22 cellular contexts compared by ENCODE assay signal in the genomic region with DNA sequence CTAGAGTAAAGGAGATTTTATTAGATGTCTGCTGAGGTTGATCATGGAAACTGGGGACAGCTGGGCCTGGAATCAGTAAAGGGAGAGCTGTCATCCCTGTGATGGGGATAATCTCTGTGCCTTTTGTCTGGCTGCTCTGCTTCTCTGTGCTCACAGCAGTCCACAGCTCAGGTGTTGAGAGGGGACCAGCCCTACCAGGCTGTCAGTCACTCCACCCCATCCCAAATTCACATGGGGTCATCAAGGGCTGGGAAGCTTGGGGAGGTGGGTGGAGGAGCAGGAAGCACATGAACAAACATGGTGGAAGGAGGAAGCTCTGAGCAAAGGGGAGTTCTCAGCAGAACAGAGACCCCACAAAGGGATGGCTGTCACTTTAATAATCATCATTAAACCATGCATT. TPM values are rescaled to one million over a fixed set of nuclear protein-coding genes. Genes with fewer than 3 reads are reported as not detected.
DNase-seq lines count a peak whose midpoint lies in the region; ATAC-seq and TF ChIP-seq lines count a peak whose summit lies in the region.
"Had no signal": no experiment of that assay in that cellular context is flagged by ENCODE, and none has a peak within 500 bp of the region (broad histone marks: within the 10 kb centered on the region; RNA-seq: fewer than 3 reads in every experiment).

No MANE protein-coding gene starts in this region.

- DNase-seq in cardiac muscle cell (ENCODE audit: low read depth in 1 of 2, low spot score in 1 of 2) (no peak), heart left ventricle (no peak), upper lobe of left lung (no peak), NCI-H146 treated with DMSO at 0.1 percent for 48 hours (lab: John Stamatoyannopoulos, UW; ENCODE audit: unreplicated experiment) (no peak), amniotic stem cell (lab: John Stamatoyannopoulos, UW) (no peak)
- DNase-seq: activated CD4-positive, alpha-beta T cell treated with anti-CD3 and anti-CD28 coated beads, Interleukin-2, amount 10 ng/mL, durations not matched to agents 7 days and 5 days; activated naive CD4-positive, alpha-beta T cell; activated T-cell treated with anti-CD3 and anti-CD28 coated beads for 4 hours; aorta; hippocampal formation; Karpas-422; NCI-H1092; NCI-H510A; nephron progenitor cell; psoas muscle; small intestine; stimulated activated CD8-positive, alpha-beta memory T cell treated with anti-CD3 and anti-CD28 coated beads, Interleukin-4, amount 100 ng/mL, for 48 hours had no signal

- intact Hi-C loops in heart left ventricle (cut with DNase I): no loop called here

- H3K27me3 ChIP-seq in cardiac muscle cell: no peaks in the 10 kb centered on the region
- no peaks in the 10 kb centered on the region for H3K27me3 ChIP-seq in heart left ventricle
- H3K27me3 ChIP-seq in iPS-20b (ENCODE audit: insufficient read depth, low read length): no peaks in the 10 kb centered on the region
- H3K27me3 ChIP-seq in upper lobe of left lung: no peaks in the 10 kb centered on the region

- no peak for TF ChIP-seq POLR2A in heart left ventricle (IDR thresholded peaks at IDR 0.05)
- TF ChIP-seq POLR2A in upper lobe of left lung (IDR thresholded peaks at IDR 0.05): no peak

- ATAC-seq in heart left ventricle (no peak), upper lobe of left lung (ENCODE audit: low FRiP score in 2 of 2) (peak in 1 of 2 donors; percentile 34)
- ATAC-seq: psoas muscle had no signal

- no peak overlapping the region; the same call in 1 of the 2 replicates for H3K9ac ChIP-seq in iPS-20b (ENCODE audit: low read depth, low read length)

- H3K9me3 ChIP-seq in cardiac muscle cell (ENCODE audit: low read depth) (no peaks in the 10 kb centered on the region), heart left ventricle (no peaks in the 10 kb centered on the region), iPS-20b (ENCODE audit: insufficient read depth, low read depth, low read length) (no peaks in the 10 kb centered on the region), upper lobe of left lung (no peaks in the 10 kb centered on the region)
- H3K9me3 ChIP-seq: psoas muscle had no signal

- no peak for TF ChIP-seq EP300 in upper lobe of left lung (IDR thresholded peaks at IDR 0.05)

- no peak for TF ChIP-seq CTCF in cardiac muscle cell (IDR thresholded peaks at IDR 0.05; ENCODE audit: low read depth, low read length)
- TF ChIP-seq CTCF in heart left ventricle (IDR thresholded peaks at IDR 0.05): no peak
- TF ChIP-seq CTCF in upper lobe of left lung (IDR thresholded peaks at IDR 0.05): no peak

- H3K27ac ChIP-seq in cardiac muscle cell (peak overlapping the region; percentile 96), heart left ventricle (peak overlapping the region in 1 of 12 donors; percentile 18), iPS-20b (ENCODE audit: low read length) (peak overlapping the region; percentile 16), upper lobe of left lung (peak overlapping the region; percentile 24 to 87 (median 26))
- H3K27ac ChIP-seq: C4-2B, psoas muscle had no signal

- H3K4me1 ChIP-seq in cardiac muscle cell (ENCODE audit: low read depth) (peaks cover 39% of the 10 kb centered on the region), heart left ventricle (peaks cover 5 to 50% (median 38%) of the 10 kb centered on the region in 12 donors), iPS-20b (ENCODE audit: insufficient read depth, low read length) (peaks cover 26% of the 10 kb centered on the region), upper lobe of left lung (peaks cover 41 to 49% (median 45%) of the 10 kb centered on the region in 4 donors)

- H3K4me3 ChIP-seq in cardiac muscle cell (no peak overlapping the region), heart left ventricle (no peak overlapping the region), iPS-20b (ENCODE audit: low read length) (no peak overlapping the region), upper lobe of left lung (no peak overlapping the region)
- H3K4me3 ChIP-seq: psoas muscle had no signal

- H3K36me3 ChIP-seq in cardiac muscle cell (no peaks in the 10 kb centered on the region), heart left ventricle (no peaks in the 10 kb centered on the region), iPS-20b (ENCODE audit: insufficient read depth, low read depth, low read length) (no peaks in the 10 kb centered on the region), upper lobe of left lung (no peaks in the 10 kb centered on the region)

RNA-seq across cellular contexts. Expression of a gene that starts 13.7 kb away (rescaled TPM):
- 66.3 and 95.3 TPM in 2 replicates for total RNA-seq in cardiac muscle cell
- 90.9 and 125 TPM in 2 replicates for polyA plus RNA-seq in cardiac muscle cell
- total RNA-seq in heart left ventricle: 100 to 1,000 TPM in 8 of 9 donors, 10 to 100 TPM in 1; 78.7 to 151 (median 111) TPM
- polyA plus RNA-seq in heart left ventricle: 100 to 1,000 TPM in 1 of 2 donors, 10 to 100 TPM in 1; 87.6 to 128 TPM
- 100 to 1,000 TPM; 185 to 291 (median 242) TPM for total RNA-seq in upper lobe of left lung

RNA-seq across cellular contexts. Expression of a gene that starts 23.1 kb away (rescaled TPM):
- 2.9 and 4.7 TPM in 2 replicates for total RNA-seq in cardiac muscle cell
- 1.4 and 3.1 TPM in 2 replicates for polyA plus RNA-seq in cardiac muscle cell
- 1 to 10 TPM; 1.1 to 7.3 (median 3.6) TPM for total RNA-seq in heart left ventricle
- 1 to 10 TPM; 5.6 TPM for polyA plus RNA-seq in heart left ventricle
- total RNA-seq in upper lobe of left lung: 100 to 1,000 TPM in 2 of 6 donors, 10 to 100 TPM in 4; 44.5 to 262 (median 90.6) TPM
- total RNA-seq: activated CD4-positive, alpha-beta T cell treated with anti-CD3 and anti-CD28 coated beads, Interleukin-2, amount 10 ng/mL, durations not matched to agents 7 days and 5 days had no signal

RNA-seq across cellular contexts. Expression of a gene that starts 47.3 kb away (rescaled TPM):
- not detected in 2 replicates for total RNA-seq in cardiac muscle cell
- not detected in 2 replicates for polyA plus RNA-seq in cardiac muscle cell
- not detected for total RNA-seq in heart left ventricle
- polyA plus RNA-seq in heart left ventricle: not detected
- not detected for total RNA-seq in upper lobe of left lung
- total RNA-seq: A172; activated CD4-positive, alpha-beta T cell treated with anti-CD3 and anti-CD28 coated beads, Interleukin-2, amount 10 ng/mL, durations not matched to agents 7 days and 5 days; aorta; mesenteric fat pad; psoas muscle had no signal
- polyA plus RNA-seq: aorta, psoas muscle, small intestine, thymus had no signal
